Comparison of ENCODE assay signal across 1 cellular context in genomic region chr22:21025763-21026755, GRCh38.
TF ChIP-seq lines count a peak whose summit lies in the region.

No MANE protein-coding gene starts in this region.

TF ChIP-seq in K562, 482 proteins besides CTCF, POLR2A, EP300 and RAD21 (continued from another document and continues in another):
- TF ChIP-seq PRDM10 (IDR thresholded peaks at IDR 0.05; ENCODE audit: partially characterized antibody): no peak
- peak; percentile 83; the same call in 1 of the 2 replicates for TF ChIP-seq OTX1 (CRISPR knock-in tag; IDR thresholded peaks at IDR 0.05)
- TF ChIP-seq DIDO1 (tag; IDR thresholded peaks at IDR 0.05; ENCODE audit: low read depth): no peak
- peak; percentile 72; the same call in 1 of the 2 replicates for TF ChIP-seq ZNF133 (CRISPR knock-in tag; IDR thresholded peaks at IDR 0.05)
- no peak for TF ChIP-seq THAP12 (CRISPR knock-in tag; IDR thresholded peaks at IDR 0.05)
- no peak for TF ChIP-seq SRSF9 (IDR thresholded peaks at IDR 0.05; ENCODE audit: borderline replicate concordance, low read depth, low read length)
- no peak for TF ChIP-seq ELF2 (CRISPR knock-in tag; IDR thresholded peaks at IDR 0.05)
- no peak for TF ChIP-seq HDAC6 (IDR thresholded peaks at IDR 0.05; ENCODE audit: low read depth, low read length)
- no peak for TF ChIP-seq RFX5 (IDR thresholded peaks at IDR 0.05; ENCODE audit: low read depth, low read length)
- no peak for TF ChIP-seq ZNF280B (CRISPR knock-in tag; IDR thresholded peaks at IDR 0.05)
- TF ChIP-seq TOE1 (IDR thresholded peaks at IDR 0.05; ENCODE audit: borderline replicate concordance): no peak
- 0 out of 2 replicates have a peak, but pooled peaks have one; percentile 40 for TF ChIP-seq TOE1 (CRISPR knock-in tag; IDR thresholded peaks at IDR 0.05; ENCODE audit: borderline replicate concordance, low read depth)
- no peak for TF ChIP-seq TCF7L2 (IDR thresholded peaks at IDR 0.05; ENCODE audit: low read depth, low read length)
- peak; percentile 90 for TF ChIP-seq TCF15 (CRISPR knock-in tag; IDR thresholded peaks at IDR 0.05)
- peak; percentile 59; the same call in 1 of the 2 replicates for TF ChIP-seq ZNF76 (CRISPR knock-in tag; IDR thresholded peaks at IDR 0.05; ENCODE audit: borderline replicate concordance)
- no peak for TF ChIP-seq IRF1 (CRISPR knock-in tag; IDR thresholded peaks at IDR 0.05; ENCODE audit: borderline replicate concordance)
- no peak for TF ChIP-seq MCM7 (IDR thresholded peaks at IDR 0.05)
- no peak for TF ChIP-seq MTA2 (IDR thresholded peaks at IDR 0.05; ENCODE audit: low read depth)
- TF ChIP-seq ZNF592 (IDR thresholded peaks at IDR 0.05): no peak
- 0 out of 2 replicates have a peak, but pooled peaks have one; percentile 15 for TF ChIP-seq NR2C2 (CRISPR knock-in tag; IDR thresholded peaks at IDR 0.05)
- no peak for TF ChIP-seq NR2C2 (tag; IDR thresholded peaks at IDR 0.05)
- no peak for TF ChIP-seq C11orf30 (IDR thresholded peaks at IDR 0.05; ENCODE audit: low read depth)
- TF ChIP-seq ZBTB9 (CRISPR knock-in tag; IDR thresholded peaks at IDR 0.05): 0 out of 2 replicates have a peak, but pooled peaks have one; percentile 44
- TF ChIP-seq ZC3H11A (IDR thresholded peaks at IDR 0.05; ENCODE audit: low read depth, low read length): no peak
- 0 out of 2 replicates have a peak, but pooled peaks have one; percentile 38 for TF ChIP-seq ELK1 (CRISPR knock-in tag; IDR thresholded peaks at IDR 0.05)
- no peak for TF ChIP-seq TAL1 (IDR thresholded peaks at IDR 0.05)
- TF ChIP-seq ZNF436 (CRISPR knock-in tag; IDR thresholded peaks at IDR 0.05): no peak
- no peak for TF ChIP-seq FUS (optimal IDR thresholded peaks at IDR 0.05; ENCODE audit: low read depth, low read length)
- no peak for TF ChIP-seq U2AF2 (optimal IDR thresholded peaks at IDR 0.05; ENCODE audit: low read depth, low read length)
- no peak for TF ChIP-seq IFI16 (CRISPR knock-in tag; IDR thresholded peaks at IDR 0.05)
- peak; percentile 43; the same call in 1 of the 2 replicates for TF ChIP-seq MED1 (CRISPR knock-in tag; IDR thresholded peaks at IDR 0.05; ENCODE audit: borderline replicate concordance)
- TF ChIP-seq ZNF41 (CRISPR knock-in tag; conservative IDR thresholded peaks at IDR 0.05): no peak
- no peak for TF ChIP-seq HMG20A (CRISPR knock-in tag; conservative IDR thresholded peaks at IDR 0.05)
- TF ChIP-seq ZNF253 (CRISPR knock-in tag; conservative IDR thresholded peaks at IDR 0.05): no peak
- TF ChIP-seq ZFP91 (CRISPR knock-in tag; IDR thresholded peaks at IDR 0.05): no peak
- TF ChIP-seq NR4A1 (CRISPR knock-in tag; IDR thresholded peaks at IDR 0.05): 0 out of 2 replicates have a peak, but pooled peaks have one; percentile 45
- TF ChIP-seq NR4A1 (tag; IDR thresholded peaks at IDR 0.05): no peak
- no peak for TF ChIP-seq FOSL1 (tag; conservative IDR thresholded peaks at IDR 0.05)
- TF ChIP-seq ZNF695 (CRISPR knock-in tag; IDR thresholded peaks at IDR 0.05): 0 out of 2 replicates have a peak, but pooled peaks have one; percentile 24
- no peak for TF ChIP-seq E2F4 (CRISPR knock-in tag; IDR thresholded peaks at IDR 0.05; ENCODE audit: low read depth)
- TF ChIP-seq SNRNP70 (optimal IDR thresholded peaks at IDR 0.05; ENCODE audit: low read depth, low read length): no peak
- 0 out of 2 replicates have a peak, but pooled peaks have one; percentile 26 for TF ChIP-seq ZNF263 (CRISPR knock-in tag; IDR thresholded peaks at IDR 0.05; ENCODE audit: borderline replicate concordance)
- TF ChIP-seq STAG1 (CRISPR knock-in tag; IDR thresholded peaks at IDR 0.05; ENCODE audit: borderline replicate concordance): peak; percentile 37; the same call in 1 of the 2 replicates
